29 cellular contexts compared by ENCODE assay signal in genomic region chr2:50950996-50951395, GRCh38.
"Had no signal": no experiment of that assay in that cellular context is flagged by ENCODE, and none has a peak within 500 bp of the region (broad histone marks: within the 10 kb centered on the region; RNA-seq: fewer than 3 reads in every experiment).

No MANE protein-coding gene starts in this region.

- H3K4me1 ChIP-seq: ascending aorta, heart left ventricle had no signal

- H3K27me3 ChIP-seq: ascending aorta, dorsolateral prefrontal cortex, heart left ventricle had no signal

- FAIRE-seq: bronchial epithelial cell, endothelial cell of umbilical vein, frontal cortex had no signal

- H3K27me3 Mint-ChIP-seq: activated CD4-positive, alpha-beta memory T cell treated with anti-CD3 and anti-CD28 coated beads, Interleukin-2, amount 10 ng/mL, durations not matched to agents 7 days and 5 days; activated CD4-positive, alpha-beta T cell treated with anti-CD3 and anti-CD28 coated beads, Interleukin-2, amount 10 ng/mL, durations not matched to agents 7 days and 5 days; activated naive CD4-positive, alpha-beta T cell treated with anti-CD3 and anti-CD28 coated beads, Interleukin-2, amount 10 ng/mL, durations not matched to agents 7 days and 5 days; activated naive CD8-positive, alpha-beta T cell treated with anti-CD3 and anti-CD28 coated beads, Interleukin-2, amount 10 ng/mL, durations not matched to agents 7 days and 5 days; activated T-cell treated with anti-CD3 and anti-CD28 coated beads, Interleukin-2, amount 50 U/mL, for 24 hours; brain; central memory CD8-positive, alpha-beta T cell; dendritic cell treated with granulocyte-macrophage colony-stimulating factor and Interleukin-4, amounts not matched to agents 40 ng/mL and 50 ng/mL, for 4 days; effector memory CD8-positive, alpha-beta T cell had no signal

- H3K9me3 ChIP-seq: ascending aorta, esophagus squamous epithelium, heart left ventricle had no signal

- H3K27ac ChIP-seq: ascending aorta, coronary artery, dorsolateral prefrontal cortex, epithelial cell of prostate, esophagus squamous epithelium, heart left ventricle had no signal

- DNase-seq: activated CD4-positive, alpha-beta memory T cell treated with anti-CD3 and anti-CD28 coated beads, Interleukin-2, amount 10 ng/mL, durations not matched to agents 7 days and 5 days; activated CD4-positive, alpha-beta T cell treated with anti-CD3 and anti-CD28 coated beads for 1 hour; activated CD4-positive, alpha-beta T cell treated with anti-CD3 and anti-CD28 coated beads for 4 hours; activated CD4-positive, alpha-beta T cell treated with anti-CD3 and anti-CD28 coated beads, Interleukin-2, amount 10 ng/mL, durations not matched to agents 7 days and 5 days; activated CD4-positive, alpha-beta T cell treated with anti-CD3 and anti-CD28 coated beads, Interleukin-2, amount 50 U/mL, for 4 hours; activated CD8-positive, alpha-beta memory T cell treated with anti-CD3 and anti-CD28 coated beads, Interleukin-2, amount 50 U/mL, for 48 hours; activated gamma-delta T cell; activated naive CD4-positive, alpha-beta T cell; activated naive CD4-positive, alpha-beta T cell treated with anti-CD3 and anti-CD28 coated beads, Interleukin-2, amount 10 ng/mL, durations not matched to agents 7 days and 5 days; activated naive CD8-positive, alpha-beta T cell treated with anti-CD3 and anti-CD28 coated beads, Interleukin-2, amount 10 ng/mL, durations not matched to agents 7 days and 5 days; activated T-cell treated with anti-CD3 and anti-CD28 coated beads for 4 hours; activated T-cell treated with anti-CD3 and anti-CD28 coated beads, Interleukin-2, amount 50 U/mL, for 24 hours; activated T-cell treated with anti-CD3 and anti-CD28 coated beads, Interleukin-2, amount 50 U/mL, for 72 hours; dorsolateral prefrontal cortex; effector CD4-positive, alpha-beta T cell; effector memory CD8-positive, alpha-beta T cell; esophagus squamous epithelium; heart left ventricle; T-helper 2 cell had no signal

- H3K4me1 Mint-ChIP-seq: activated CD4-positive, alpha-beta memory T cell treated with anti-CD3 and anti-CD28 coated beads, Interleukin-2, amount 10 ng/mL, durations not matched to agents 7 days and 5 days; activated CD4-positive, alpha-beta T cell treated with anti-CD3 and anti-CD28 coated beads, Interleukin-2, amount 10 ng/mL, durations not matched to agents 7 days and 5 days; activated naive CD4-positive, alpha-beta T cell treated with anti-CD3 and anti-CD28 coated beads, Interleukin-2, amount 10 ng/mL, durations not matched to agents 7 days and 5 days; activated naive CD8-positive, alpha-beta T cell treated with anti-CD3 and anti-CD28 coated beads, Interleukin-2, amount 10 ng/mL, durations not matched to agents 7 days and 5 days; central memory CD8-positive, alpha-beta T cell had no signal

- H3K4me3 ChIP-seq: ascending aorta, coronary artery, dorsolateral prefrontal cortex, esophagus squamous epithelium, heart left ventricle had no signal

- H3K36me3 ChIP-seq: ascending aorta, esophagus squamous epithelium, heart left ventricle had no signal

- H3K36me3 Mint-ChIP-seq: activated naive CD4-positive, alpha-beta T cell treated with anti-CD3 and anti-CD28 coated beads, Interleukin-2, amount 10 ng/mL, durations not matched to agents 7 days and 5 days; activated naive CD4-positive, alpha-beta T cell treated with anti-CD3 and anti-CD28 coated beads, Interleukin-2, amount 50 U/mL, for 72 hours; activated naive CD8-positive, alpha-beta T cell treated with anti-CD3 and anti-CD28 coated beads, Interleukin-2, amount 10 ng/mL, durations not matched to agents 7 days and 5 days; brain had no signal

- H3K27ac Mint-ChIP-seq: activated CD4-positive, alpha-beta memory T cell treated with anti-CD3 and anti-CD28 coated beads, Interleukin-2, amount 10 ng/mL, durations not matched to agents 7 days and 5 days; activated CD4-positive, alpha-beta T cell treated with anti-CD3 and anti-CD28 coated beads, Interleukin-2, amount 10 ng/mL, durations not matched to agents 7 days and 5 days; activated naive CD4-positive, alpha-beta T cell treated with anti-CD3 and anti-CD28 coated beads, Interleukin-2, amount 10 ng/mL, durations not matched to agents 7 days and 5 days; activated naive CD4-positive, alpha-beta T cell treated with anti-CD3 and anti-CD28 coated beads, Interleukin-2, amount 50 U/mL, for 72 hours; activated naive CD8-positive, alpha-beta T cell treated with anti-CD3 and anti-CD28 coated beads, Interleukin-2, amount 10 ng/mL, durations not matched to agents 7 days and 5 days; activated T-cell treated with anti-CD3 and anti-CD28 coated beads, Interleukin-2, amount 50 U/mL, for 24 hours; activated T-cell treated with anti-CD3 and anti-CD28 coated beads, Interleukin-2, amount 50 U/mL, for 72 hours; dendritic cell treated with granulocyte-macrophage colony-stimulating factor and Interleukin-4, amounts not matched to agents 40 ng/mL and 50 ng/mL, for 4 days; effector memory CD8-positive, alpha-beta T cell had no signal

- H3K9me3 Mint-ChIP-seq: activated CD4-positive, alpha-beta T cell treated with anti-CD3 and anti-CD28 coated beads, Interleukin-2, amount 10 ng/mL, durations not matched to agents 7 days and 5 days; activated naive CD4-positive, alpha-beta T cell treated with anti-CD3 and anti-CD28 coated beads, Interleukin-2, amount 10 ng/mL, durations not matched to agents 7 days and 5 days; activated naive CD8-positive, alpha-beta T cell treated with anti-CD3 and anti-CD28 coated beads, Interleukin-2, amount 10 ng/mL, durations not matched to agents 7 days and 5 days; activated T-cell treated with anti-CD3 and anti-CD28 coated beads, Interleukin-2, amount 50 U/mL, for 24 hours; brain; dendritic cell treated with granulocyte-macrophage colony-stimulating factor and Interleukin-4, amounts not matched to agents 40 ng/mL and 50 ng/mL, for 4 days had no signal

- H3K4me3 Mint-ChIP-seq: activated CD4-positive, alpha-beta memory T cell treated with anti-CD3 and anti-CD28 coated beads, Interleukin-2, amount 10 ng/mL, durations not matched to agents 7 days and 5 days; activated CD4-positive, alpha-beta T cell treated with anti-CD3 and anti-CD28 coated beads, Interleukin-2, amount 10 ng/mL, durations not matched to agents 7 days and 5 days; activated naive CD4-positive, alpha-beta T cell treated with anti-CD3 and anti-CD28 coated beads, Interleukin-2, amount 10 ng/mL, durations not matched to agents 7 days and 5 days; activated naive CD8-positive, alpha-beta T cell treated with anti-CD3 and anti-CD28 coated beads, Interleukin-2, amount 10 ng/mL, durations not matched to agents 7 days and 5 days; activated T-cell treated with anti-CD3 and anti-CD28 coated beads, Interleukin-2, amount 50 U/mL, for 24 hours; activated T-cell treated with anti-CD3 and anti-CD28 coated beads, Interleukin-2, amount 50 U/mL, for 72 hours; brain; central memory CD8-positive, alpha-beta T cell; dendritic cell treated with granulocyte-macrophage colony-stimulating factor and Interleukin-4, amounts not matched to agents 40 ng/mL and 50 ng/mL, for 4 days; effector memory CD8-positive, alpha-beta T cell had no signal
